ENCODE assay signal across 18 cellular contexts in genomic region chr9:131577005-131578000, GRCh38. TPM values are rescaled to one million over a fixed set of nuclear protein-coding genes. Genes with fewer than 3 reads are reported as not detected.
DNase-seq lines count a peak whose midpoint lies in the region; ATAC-seq, FAIRE-seq and TF ChIP-seq lines count a peak whose summit lies in the region.
"Had no signal": no experiment of that assay in that cellular context is flagged by ENCODE, and none has a peak within 500 bp of the region (broad histone marks: within the 10 kb centered on the region; RNA-seq: fewer than 3 reads in every experiment).

No MANE protein-coding gene starts in this region.

- CTCF ChIA-PET in activated CD8-positive, alpha-beta T cell treated with anti-CD3 and anti-CD28 coated beads for 36 hours (lab: Charles Lee), result interaction anchor here (0.8 kb wide), 1 partner anchor 14 kb away, joined by 3 read pairs; no protein-coding TSS in a partner anchor

- H3K27me3 Mint-ChIP-seq in stimulated activated naive CD8-positive, alpha-beta T cell treated with anti-CD3 and anti-CD28 coated beads, Interleukin-15, Interleukin-2, amounts not matched to agents 100 ng/mL and 50 ng/mL, for 24 hours, result no peaks in the 10 kb centered on the region
- no peaks in the 10 kb centered on the region for H3K27me3 Mint-ChIP-seq in activated CD8-positive, alpha-beta T cell treated with anti-CD3 and anti-CD28 coated beads for 36 hours

- DNase-seq in stimulated activated naive CD8-positive, alpha-beta T cell treated with anti-CD3 and anti-CD28 coated beads, Interleukin-15, Interleukin-2, amounts not matched to agents 100 U/mL and 50 U/mL, for 24 hours, result no peak
- DNase-seq in activated CD8-positive, alpha-beta T cell treated with anti-CD3 and anti-CD28 coated beads for 36 hours, result no peak
- no peak for DNase-seq in stimulated activated CD4-positive, alpha-beta T cell treated with anti-CD3 and anti-CD28 coated beads, Interleukin-2, amount 100 ng/mL, for 24 hours
- no peak for DNase-seq in superior temporal gyrus (ENCODE audit: extremely low spot score)
- no peak for DNase-seq in NCI-H774 (lab: John Stamatoyannopoulos, UW)
- DNase-seq: activated CD4-positive, alpha-beta T cell treated with anti-CD3 and anti-CD28 coated beads for 48 hours; activated gamma-delta T cell; AML-193; DMS79 treated with DMSO at 0.1 percent for 48 hours; foreskin keratinocyte; NCI-H2029; NCI-H69 had no signal

- peak overlapping the region; percentile 48 for H3K27ac Mint-ChIP-seq in stimulated activated naive CD8-positive, alpha-beta T cell treated with anti-CD3 and anti-CD28 coated beads, Interleukin-15, Interleukin-2, amounts not matched to agents 100 ng/mL and 50 ng/mL, for 24 hours
- H3K27ac Mint-ChIP-seq in activated CD8-positive, alpha-beta T cell treated with anti-CD3 and anti-CD28 coated beads for 36 hours, result peak overlapping the region; percentile 94

- intact Hi-C loops in activated CD8-positive, alpha-beta T cell treated with anti-CD3 and anti-CD28 coated beads for 36 hours (cut with micrococcal nuclease), result no loop called here

- no peak overlapping the region for H3K4me3 Mint-ChIP-seq in stimulated activated naive CD8-positive, alpha-beta T cell treated with anti-CD3 and anti-CD28 coated beads, Interleukin-15, Interleukin-2, amounts not matched to agents 100 ng/mL and 50 ng/mL, for 24 hours
- H3K4me3 Mint-ChIP-seq in activated CD8-positive, alpha-beta T cell treated with anti-CD3 and anti-CD28 coated beads for 36 hours, result no peak overlapping the region
- H3K4me3 Mint-ChIP-seq: T-helper 1 cell treated with Interleukin-12 subunit alpha and Interleukin-12 subunit beta and Interleukin-4 antibody, amounts not matched to agents 30 μg/mL and 1 μg/mL, for 36 hours had no signal

- peaks cover 24% of the 10 kb centered on the region for H3K4me1 Mint-ChIP-seq in stimulated activated naive CD8-positive, alpha-beta T cell treated with anti-CD3 and anti-CD28 coated beads, Interleukin-15, Interleukin-2, amounts not matched to agents 100 ng/mL and 50 ng/mL, for 24 hours (ENCODE audit: low read depth)
- H3K4me1 Mint-ChIP-seq in activated CD8-positive, alpha-beta T cell treated with anti-CD3 and anti-CD28 coated beads for 36 hours (ENCODE audit: low read depth), result peaks cover 23% of the 10 kb centered on the region

- no peak for ATAC-seq in stimulated activated naive CD8-positive, alpha-beta T cell treated with anti-CD3 and anti-CD28 coated beads, Interleukin-15, Interleukin-2, amounts not matched to agents 100 U/mL and 50 U/mL, for 24 hours
- no peak for ATAC-seq in activated CD8-positive, alpha-beta T cell treated with anti-CD3 and anti-CD28 coated beads for 36 hours
- ATAC-seq in HG02588 (IDR thresholded peaks at IDR 0.05; ENCODE audit: unreplicated experiment), result no peak
- ATAC-seq: foreskin keratinocyte had no signal

- peaks cover 31% of the 10 kb centered on the region for H3K36me3 Mint-ChIP-seq in stimulated activated naive CD8-positive, alpha-beta T cell treated with anti-CD3 and anti-CD28 coated beads, Interleukin-15, Interleukin-2, amounts not matched to agents 100 ng/mL and 50 ng/mL, for 24 hours (ENCODE audit: low read depth)
- peaks cover 36% of the 10 kb centered on the region for H3K36me3 Mint-ChIP-seq in activated CD8-positive, alpha-beta T cell treated with anti-CD3 and anti-CD28 coated beads for 36 hours (ENCODE audit: low read depth)

- peak; percentile 41 for FAIRE-seq in islet of Langerhans (lab: Jason Lieb, UNC)

- TF ChIP-seq CTCF in activated CD8-positive, alpha-beta T cell treated with anti-CD3 and anti-CD28 coated beads for 36 hours (IDR thresholded peaks at IDR 0.05), result no peak

- no peaks in the 10 kb centered on the region for H3K9me3 Mint-ChIP-seq in stimulated activated naive CD8-positive, alpha-beta T cell treated with anti-CD3 and anti-CD28 coated beads, Interleukin-15, Interleukin-2, amounts not matched to agents 100 ng/mL and 50 ng/mL, for 24 hours
- H3K9me3 Mint-ChIP-seq in activated CD8-positive, alpha-beta T cell treated with anti-CD3 and anti-CD28 coated beads for 36 hours, result no peaks in the 10 kb centered on the region
- H3K9me3 Mint-ChIP-seq: T-helper 1 cell treated with Interleukin-12 subunit alpha and Interleukin-12 subunit beta and Interleukin-4 antibody, amounts not matched to agents 30 μg/mL and 1 μg/mL, for 36 hours had no signal

- POLR2A ChIA-PET in activated CD8-positive, alpha-beta T cell treated with anti-CD3 and anti-CD28 coated beads for 36 hours (lab: Charles Lee), result no interaction called here

RNA-seq across cellular contexts. Expression of gene PRRT1B, which starts 32.0 kb away (rescaled TPM):
- total RNA-seq in activated CD8-positive, alpha-beta T cell treated with anti-CD3 and anti-CD28 coated beads for 36 hours, result not detected
- total RNA-seq: foreskin keratinocyte, M059J, skeletal muscle tissue had no signal

RNA-seq across cellular contexts. Expression of gene UCK1, which starts 46.2 kb away (rescaled TPM):
- 10 to 100 TPM; 16.7 to 22.1 TPM for total RNA-seq in activated CD8-positive, alpha-beta T cell treated with anti-CD3 and anti-CD28 coated beads for 36 hours
